In the genomic region with DNA sequence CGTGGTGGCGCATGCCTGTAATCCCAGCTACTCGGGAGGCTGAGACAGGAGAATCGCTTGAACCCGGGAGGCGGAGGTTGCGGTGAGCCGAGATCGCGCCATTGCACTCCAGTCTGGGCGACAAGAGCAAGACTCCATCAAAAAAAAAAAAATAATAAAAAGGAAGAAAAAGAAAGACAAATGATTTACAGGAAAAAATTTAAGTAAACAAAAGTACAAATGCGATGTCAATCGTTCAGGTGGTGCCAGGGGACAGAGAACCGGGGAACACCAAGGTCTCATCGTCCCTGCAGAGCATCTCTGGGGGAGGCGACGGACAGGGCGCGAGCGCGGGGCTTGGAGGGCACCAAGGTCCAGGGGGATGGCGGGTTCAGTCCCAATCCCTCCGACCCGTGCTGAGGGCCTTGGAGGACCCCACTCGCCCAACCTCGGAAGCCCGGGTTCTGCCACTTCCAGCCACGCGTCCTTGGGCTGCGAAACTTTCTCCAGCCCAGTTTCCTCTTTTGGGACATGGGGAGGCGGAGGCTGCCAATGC, we compare ENCODE assay signal across 8 cellular contexts. TPM values are rescaled to one million over a fixed set of nuclear protein-coding genes. Genes with fewer than 3 reads are reported as not detected.
DNase-seq lines count a peak whose midpoint lies in the region; ATAC-seq and TF ChIP-seq lines count a peak whose summit lies in the region.

No MANE protein-coding gene starts in this region.

- peak overlapping the region; percentile 98 for H3K4me3 Mint-ChIP-seq in progenitor cell of endocrine pancreas (ENCODE audit: low read depth)

- no peaks in the 10 kb centered on the region for H3K9me3 ChIP-seq in SK-N-MC (ENCODE audit: low read depth, low read length)

- peak overlapping the region; percentile 37 for H3K27ac Mint-ChIP-seq in progenitor cell of endocrine pancreas

- peaks cover 20% of the 10 kb centered on the region for H3K4me1 Mint-ChIP-seq in progenitor cell of endocrine pancreas (ENCODE audit: low read depth)

- peaks cover 3% of the 10 kb centered on the region for H3K27me3 Mint-ChIP-seq in progenitor cell of endocrine pancreas

- POLR2A ChIA-PET in HEK293T (lab: Yijun Ruan, JAX) = interaction anchor here (0.7 to 1.8 kb wide), 28 partner anchors 8 to 725 kb away, joined by 3 to 18 read pairs (median 5); a partner anchor contains a TSS

- no peak overlapping the region for H3K27ac ChIP-seq in SK-N-MC

- H3K4me3 ChIP-seq in AG09309 (ENCODE audit: control insufficient read depth, low read depth, low read length) (peak overlapping the region; percentile 75), SK-N-MC (peak overlapping the region; percentile 100), fibroblast of the aortic adventitia (ENCODE audit: low read depth, low read length) (peak overlapping the region; percentile 80)

- peak overlapping the region; percentile 91 for H3K9ac ChIP-seq in SK-N-MC (ENCODE audit: insufficient read length)

- H3K36me3 ChIP-seq in SK-N-MC (ENCODE audit: insufficient read depth, low read length) = peaks cover 36% of the 10 kb centered on the region

- CTCF ChIA-PET in HEK293T (lab: Yijun Ruan, JAX) = interaction anchor here (0.6 to 1.1 kb wide), 2 partner anchors 128 to 136 kb away, joined by 3 read pairs; no protein-coding TSS in a partner anchor

- no peaks in the 10 kb centered on the region for H3K9me3 Mint-ChIP-seq in progenitor cell of endocrine pancreas (ENCODE audit: low read depth)

- peaks cover 19% of the 10 kb centered on the region for H3K36me3 Mint-ChIP-seq in progenitor cell of endocrine pancreas (ENCODE audit: insufficient read depth)

- TF ChIP-seq CTCF in AG09309 (IDR thresholded peaks at IDR 0.05; ENCODE audit: control insufficient read depth, insufficient read depth, low read depth, low read length, missing control alignments) = no peak
- no peak for TF ChIP-seq CTCF in fibroblast of the aortic adventitia (IDR thresholded peaks at IDR 0.05; ENCODE audit: insufficient read depth, low read length)
- TF ChIP-seq CTCF in progenitor cell of endocrine pancreas (IDR thresholded peaks at IDR 0.05; ENCODE audit: unreplicated experiment) = no peak

- DNase-seq in AG09309 (ENCODE audit: low read depth) (no peak), SK-N-MC (ENCODE audit: low read depth, low spot score) (no peak), fibroblast of the aortic adventitia (ENCODE audit: low read depth) (no peak), progenitor cell of endocrine pancreas (ENCODE audit: low spot score, unreplicated experiment) (no peak), SHP77 treated with DMSO at 0.1 percent for 48 hours (lab: John Stamatoyannopoulos, UW) (no peak), HEK293T (ENCODE audit: extremely low spot score) (no peak)

- ATAC-seq in GM21526 (IDR thresholded peaks at IDR 0.05; ENCODE audit: low FRiP score, unreplicated experiment) = peak; percentile 8
- ATAC-seq in esophagus mucosa = no peak

TF ChIP-seq in HEK293T, 16 proteins besides CTCF, POLR2A, EP300 and RAD21:
- TF ChIP-seq ELF4 (IDR thresholded peaks at IDR 0.05) (no peak), L3MBTL2 (conservative IDR thresholded peaks at IDR 0.05) (no peak), SP1 (IDR thresholded peaks at IDR 0.05) (no peak), FOXK2 (IDR thresholded peaks at IDR 0.05) (no peak), TARDBP (IDR thresholded peaks at IDR 0.05) (no peak), ARNT (IDR thresholded peaks at IDR 0.05) (no peak), FOXA1 (IDR thresholded peaks at IDR 0.05) (no peak), SUZ12 (IDR thresholded peaks at IDR 0.05) (no peak), BHLHE40 (IDR thresholded peaks at IDR 0.05; ENCODE audit: borderline replicate concordance) (no peak)
TF ChIP-seq in HEK293T: peak in this region for 0.

RNA-seq across cellular contexts. Expression of a gene that starts 0.6 kb away (rescaled TPM):
- total RNA-seq in fibroblast of the aortic adventitia (ENCODE audit: low replicate concordance) = 62.9 and 106 TPM in 2 replicates
- 214 and 223 TPM in 2 replicates for total RNA-seq in progenitor cell of endocrine pancreas
- 153 TPM for total RNA-seq in esophagus mucosa

RNA-seq across cellular contexts. Expression of a gene that starts 16.6 kb away (rescaled TPM):
- total RNA-seq in fibroblast of the aortic adventitia (ENCODE audit: low replicate concordance) (not detected in 2 replicates), progenitor cell of endocrine pancreas (not detected in 2 replicates), esophagus mucosa (not detected)

RNA-seq across cellular contexts. Expression of a gene that starts 28.9 kb away (rescaled TPM):
- total RNA-seq in fibroblast of the aortic adventitia (ENCODE audit: low replicate concordance) (25.0 and 27.9 TPM in 2 replicates), progenitor cell of endocrine pancreas (113 and 123 TPM in 2 replicates), esophagus mucosa (26.8 TPM)

RNA-seq across cellular contexts. Expression of a gene that starts 50.1 kb away (rescaled TPM):
- total RNA-seq in fibroblast of the aortic adventitia (ENCODE audit: low replicate concordance) (29.8 and 162 TPM in 2 replicates), progenitor cell of endocrine pancreas (114 and 119 TPM in 2 replicates), esophagus mucosa (179 TPM)
